Comparison of ENCODE assay signal across 24 cellular contexts in genomic region chr3:24323272-24323671, GRCh38.
DNase-seq lines count a peak whose midpoint lies in the region; ATAC-seq, FAIRE-seq and TF ChIP-seq lines count a peak whose summit lies in the region.
"Had no signal": no experiment of that assay in that cellular context is flagged by ENCODE, and none has a peak within 500 bp of the region (broad histone marks: within the 10 kb centered on the region; RNA-seq: fewer than 3 reads in every experiment).

No MANE protein-coding gene starts in this region.

- BruUV-seq in mammary epithelial cell (replicated peaks; lab: Mats Ljungman, UMichigan) = no TSS peak
- BruUV-seq in MCF 10A (replicated peaks; lab: Mats Ljungman, UMichigan) = no TSS peak

- H3K4me3 ChIP-seq in mammary epithelial cell (replicated peaks in 1 of 3; ENCODE audit: insufficient read depth in 1 of 3, low read depth in 2 of 3, low read length in 3 of 3) = no peak overlapping the region
- H3K4me3 ChIP-seq in bronchial epithelial cell (ENCODE audit: low read depth, low read length) = no peak overlapping the region
- H3K4me3 ChIP-seq: BLaER1, GM12878, GM23338 had no signal

- ATAC-seq in HG02571 (IDR thresholded peaks at IDR 0.05; ENCODE audit: unreplicated experiment) (no peak), HG03469 (IDR thresholded peaks at IDR 0.05; ENCODE audit: unreplicated experiment) (no peak)
- ATAC-seq: CD8-positive, alpha-beta T cell; GM12878; GM23338; HCT116 had no signal

- H3K4me1 Mint-ChIP-seq in MCF 10A (ENCODE audit: insufficient read depth, unreplicated experiment) = no peaks in the 10 kb centered on the region
- no peaks in the 10 kb centered on the region for H3K4me1 Mint-ChIP-seq in activated naive CD4-positive, alpha-beta T cell treated with anti-CD3 and anti-CD28 coated beads for 36 hours (ENCODE audit: low read depth)
- H3K4me1 Mint-ChIP-seq: B cell; CD4-positive, CD25-positive, alpha-beta regulatory T cell; GM23338 had no signal

- CTCF ChIA-PET in mammary epithelial cell (lab: Charles Lee; ENCODE audit: low non-redundant PET) = no interaction called here
- CTCF ChIA-PET in MCF 10A (lab: Yijun Ruan, JAX) = interaction anchor here (0.6 kb wide), 1 partner anchor 31 kb away, joined by 3 read pairs; no protein-coding TSS in a partner anchor
- CTCF ChIA-PET in activated naive CD4-positive, alpha-beta T cell treated with anti-CD3 and anti-CD28 coated beads for 36 hours (lab: Charles Lee) = no interaction called here

- no peaks in the 10 kb centered on the region for H3K79me2 ChIP-seq in mammary epithelial cell (ENCODE audit: insufficient read depth, low read length)

- TF ChIP-seq CTCF in mammary epithelial cell (conservative IDR thresholded peaks at IDR 0.05 in 1 of 2, IDR thresholded peaks at IDR 0.05 in 1 of 2; ENCODE audit: extremely low read depth in 1 of 2, insufficient read depth in 1 of 2, low read depth in 1 of 2, low read length in 2 of 2) (no peak), MCF 10A (IDR thresholded peaks at IDR 0.05; ENCODE audit: unreplicated experiment) (no peak), bronchial epithelial cell (IDR thresholded peaks at IDR 0.05; ENCODE audit: insufficient read depth, low read length, severe bottlenecking) (no peak)

- FAIRE-seq in bronchial epithelial cell (lab: Jason Lieb, UNC) = no peak
- FAIRE-seq: A204.1, D721Med, GM12878 had no signal

- intact Hi-C loops in mammary epithelial cell (cut with micrococcal nuclease) = no loop called here
- intact Hi-C loops in MCF 10A (cut with micrococcal nuclease) = no loop called here
- intact Hi-C loops in activated naive CD4-positive, alpha-beta T cell treated with anti-CD3 and anti-CD28 coated beads for 36 hours (cut with micrococcal nuclease) = no loop called here

- in situ Hi-C loops in mammary epithelial cell (cut with MboI; ENCODE audit: low sequenced_read_pairs in 2 of 2) = no loop called here

- H2AFZ ChIP-seq in mammary epithelial cell (ENCODE audit: low read depth, low read length) = no peak overlapping the region
- H2AFZ ChIP-seq: GM23338 had no signal

- DNase-seq in mammary epithelial cell = peak; percentile 55
- no peak for DNase-seq in MCF 10A (ENCODE audit: unreplicated experiment)
- peak; percentile 36 for DNase-seq in bronchial epithelial cell (ENCODE audit: low read depth)
- DNase-seq in kidney tubule cell (ENCODE audit: low spot score) = peak; percentile 57
- DNase-seq in COR-L47 (lab: John Stamatoyannopoulos, UW) = no peak
- DNase-seq in activated naive CD4-positive, alpha-beta T cell treated with anti-CD3 and anti-CD28 coated beads for 36 hours = no peak
- DNase-seq: CD4-positive, CD25-positive, alpha-beta regulatory T cell; CD8-positive, alpha-beta T cell; DMS 273 treated with DMSO at 0.1 percent for 48 hours; DMS79; EL; GDM1; H9 had no signal

- no peak overlapping the region for H3K27ac ChIP-seq in mammary epithelial cell (ENCODE audit: insufficient read depth, low read depth, low read length)
- H3K27ac ChIP-seq: 22Rv1, BLaER1, C4-2B had no signal

- POLR2A ChIA-PET in MCF 10A (lab: Yijun Ruan, JAX) = no interaction called here

- H3K4me2 ChIP-seq in mammary epithelial cell (ENCODE audit: insufficient read depth, low read depth, low read length) = no peak overlapping the region
- H3K4me2 ChIP-seq: BLaER1, GM23338 had no signal

- no peaks in the 10 kb centered on the region for H3K27me3 Mint-ChIP-seq in MCF 10A (ENCODE audit: insufficient read depth, unreplicated experiment)
- H3K27me3 Mint-ChIP-seq in activated naive CD4-positive, alpha-beta T cell treated with anti-CD3 and anti-CD28 coated beads for 36 hours (ENCODE audit: low read depth) = no peaks in the 10 kb centered on the region
- H3K27me3 Mint-ChIP-seq: B cell; CD4-positive, CD25-positive, alpha-beta regulatory T cell had no signal

- H3K27me3 ChIP-seq in mammary epithelial cell (ENCODE audit: insufficient read depth, low read length) (no peaks in the 10 kb centered on the region), bronchial epithelial cell (ENCODE audit: control insufficient read depth, insufficient read depth, low read length) (no peaks in the 10 kb centered on the region)
- H3K27me3 ChIP-seq: BLaER1 had no signal

- no peaks in the 10 kb centered on the region for H3K9me3 Mint-ChIP-seq in MCF 10A (ENCODE audit: unreplicated experiment)
- peaks cover 4% of the 10 kb centered on the region for H3K9me3 Mint-ChIP-seq in activated naive CD4-positive, alpha-beta T cell treated with anti-CD3 and anti-CD28 coated beads for 36 hours
- H3K9me3 Mint-ChIP-seq: CD8-positive, alpha-beta T cell; GM23338; H9 had no signal

- H3K36me3 Mint-ChIP-seq in MCF 10A (ENCODE audit: insufficient read depth, unreplicated experiment) = no peaks in the 10 kb centered on the region
- no peaks in the 10 kb centered on the region for H3K36me3 Mint-ChIP-seq in activated naive CD4-positive, alpha-beta T cell treated with anti-CD3 and anti-CD28 coated beads for 36 hours (ENCODE audit: low read depth)
- H3K36me3 Mint-ChIP-seq: CD4-positive, CD25-positive, alpha-beta regulatory T cell; CD8-positive, alpha-beta T cell had no signal

- no peaks in the 10 kb centered on the region for H4K20me1 ChIP-seq in mammary epithelial cell (ENCODE audit: insufficient read depth, low read length)
- H4K20me1 ChIP-seq: BLaER1 had no signal

- no peak overlapping the region for H3K4me3 Mint-ChIP-seq in MCF 10A (ENCODE audit: unreplicated experiment)
- no peak overlapping the region for H3K4me3 Mint-ChIP-seq in activated naive CD4-positive, alpha-beta T cell treated with anti-CD3 and anti-CD28 coated beads for 36 hours
- H3K4me3 Mint-ChIP-seq: B cell; CD4-positive, CD25-positive, alpha-beta regulatory T cell; CD8-positive, alpha-beta T cell; GM23338; H9 had no signal

- dilution Hi-C loops in mammary epithelial cell (cut with HindIII; ENCODE audit: low sequenced_read_pairs) = no loop called here

- peaks cover 3% of the 10 kb centered on the region for H3K4me1 ChIP-seq in mammary epithelial cell (ENCODE audit: insufficient read depth, low read length)
- H3K4me1 ChIP-seq: BLaER1 had no signal

- H3K9me3 ChIP-seq in mammary epithelial cell (replicated peaks; ENCODE audit: insufficient read depth, low read length) = peaks cover 16% of the 10 kb centered on the region

- H3K36me3 ChIP-seq in mammary epithelial cell (ENCODE audit: insufficient read depth, low read length) = no peaks in the 10 kb centered on the region
- no peaks in the 10 kb centered on the region for H3K36me3 ChIP-seq in bronchial epithelial cell (ENCODE audit: control insufficient read depth, insufficient read depth, low read length)
- H3K36me3 ChIP-seq: BLaER1 had no signal

- H3K27ac Mint-ChIP-seq in MCF 10A (ENCODE audit: low read depth, unreplicated experiment) = no peak overlapping the region
- no peak overlapping the region for H3K27ac Mint-ChIP-seq in activated naive CD4-positive, alpha-beta T cell treated with anti-CD3 and anti-CD28 coated beads for 36 hours
- H3K27ac Mint-ChIP-seq: B cell; CD4-positive, CD25-positive, alpha-beta regulatory T cell; CD8-positive, alpha-beta T cell; GM23338; H9 had no signal

- no peak overlapping the region for H3K9ac ChIP-seq in mammary epithelial cell (ENCODE audit: insufficient read depth, low read length)
- H3K9ac ChIP-seq: BLaER1 had no signal

Comparison
In these comparisons a context has a peak if more than half of its experiments do, and no peak if none do; other contexts are left out.
1. DNase-seq: peak in mammary epithelial cell (single experiment), bronchial epithelial cell (single experiment) and kidney tubule cell (single experiment); none in MCF 10A (single experiment), COR-L47 (single experiment) and activated naive CD4-positive, alpha-beta T cell treated with anti-CD3 and anti-CD28 coated beads for 36 hours (single experiment).